In genomic region chr6:5946181-5946580, GRCh38 we compare ENCODE assay signal across 25 cellular contexts.
"Had no signal": no experiment of that assay in that cellular context is flagged by ENCODE, and none has a peak within 500 bp of the region (broad histone marks: within the 10 kb centered on the region; RNA-seq: fewer than 3 reads in every experiment).

No MANE protein-coding gene starts in this region.

- H3K4me3 ChIP-seq: esophagus squamous epithelium had no signal

- H3K4me3 Mint-ChIP-seq: activated CD8-positive, alpha-beta T cell treated with anti-CD3 and anti-CD28 coated beads for 36 hours; activated naive CD8-positive, alpha-beta T cell; activated T-cell treated with anti-CD3 and anti-CD28 coated beads, Interleukin-2, amount 50 U/mL, for 4 hours; activated T-helper 17 cell treated with anti-CD3 and anti-CD28 coated beads, Interleukin-2, amount 50 U/mL, for 72 hours; central memory CD8-positive, alpha-beta T cell; effector memory CD8-positive, alpha-beta T cell had no signal

- H3K27me3 Mint-ChIP-seq: activated naive CD8-positive, alpha-beta T cell had no signal

- H3K27ac Mint-ChIP-seq: activated CD8-positive, alpha-beta T cell treated with anti-CD3 and anti-CD28 coated beads for 36 hours; activated naive CD8-positive, alpha-beta T cell; activated T-helper 17 cell treated with anti-CD3 and anti-CD28 coated beads, Interleukin-2, amount 50 U/mL, for 72 hours; effector memory CD8-positive, alpha-beta T cell had no signal

- H3K4me1 Mint-ChIP-seq: activated T-helper 17 cell treated with anti-CD3 and anti-CD28 coated beads, Interleukin-2, amount 50 U/mL, for 72 hours; central memory CD8-positive, alpha-beta T cell had no signal

- H3K27me3 ChIP-seq: brain microvascular endothelial cell, esophagus squamous epithelium had no signal

- ATAC-seq: activated CD8-positive, alpha-beta T cell treated with anti-CD3 and anti-CD28 coated beads for 36 hours; activated T-cell treated with anti-CD3 and anti-CD28 coated beads, Interleukin-2, amount 50 U/mL, for 4 hours; activated T-helper 17 cell treated with anti-CD3 and anti-CD28 coated beads, Interleukin-2, amount 50 U/mL, for 72 hours; effector memory CD8-positive, alpha-beta T cell had no signal

- H3K27ac ChIP-seq: brain microvascular endothelial cell, epithelial cell of prostate, esophagus squamous epithelium had no signal

- DNase-seq: activated CD4-positive, alpha-beta T cell treated with anti-CD3 and anti-CD28 coated beads for 1 hour; activated CD4-positive, alpha-beta T cell treated with anti-CD3 and anti-CD28 coated beads for 4 hours; activated CD4-positive, alpha-beta T cell treated with anti-CD3 and anti-CD28 coated beads, Interleukin-2, amount 50 U/mL, for 1 hour; activated CD4-positive, alpha-beta T cell treated with anti-CD3 and anti-CD28 coated beads, Interleukin-2, amount 50 U/mL, for 48 hours; activated CD8-positive, alpha-beta memory T cell treated with anti-CD3 and anti-CD28 coated beads for 24 hours; activated CD8-positive, alpha-beta T cell treated with anti-CD3 and anti-CD28 coated beads for 36 hours; activated effector memory CD4-positive, alpha-beta T cell treated with Interleukin-2 at 50 U/mL for 16 hours; activated gamma-delta T cell treated with Interleukin-2 at 50 U/mL for 16 hours; activated naive CD4-positive, alpha-beta T cell treated with anti-CD3 and anti-CD28 coated beads, Interleukin-2, amount 50 U/mL, for 16 hours; activated naive CD4-positive, alpha-beta T cell treated with Interleukin-2 at 50 U/mL for 16 hours; activated T-cell treated with anti-CD3 and anti-CD28 coated beads, Interleukin-2, amount 50 U/mL, for 4 hours; amniotic stem cell; brain microvascular endothelial cell; cortex of kidney; dermis blood vessel endothelial cell; effector CD4-positive, alpha-beta T cell; effector memory CD8-positive, alpha-beta T cell; esophagus squamous epithelium; foreskin fibroblast; glutamatergic neuron; T-helper 2 cell had no signal

- H3K36me3 ChIP-seq: brain microvascular endothelial cell, esophagus squamous epithelium had no signal
